Comparison of ENCODE assay signal across 15 cellular contexts in genomic region chr7:155750255-155751125, GRCh38.
"Had no signal": no experiment of that assay in that cellular context is flagged by ENCODE, and none has a peak within 500 bp of the region (broad histone marks: within the 10 kb centered on the region; RNA-seq: fewer than 3 reads in every experiment).

No MANE protein-coding gene starts in this region.

- H3K27me3 ChIP-seq: body of pancreas, transverse colon, vagina had no signal

- H3K9me3 ChIP-seq: body of pancreas, transverse colon, vagina had no signal

- ATAC-seq: body of pancreas had no signal

- H3K27me3 Mint-ChIP-seq: activated naive CD8-positive, alpha-beta T cell treated with anti-CD3 and anti-CD28 coated beads, Interleukin-2, amount 10 ng/mL, durations not matched to agents 7 days and 5 days; naive B cell; stimulated activated naive CD8-positive, alpha-beta T cell treated with anti-CD3 and anti-CD28 coated beads, Interleukin-15, Interleukin-2, amounts not matched to agents 100 ng/mL and 50 ng/mL, for 24 hours had no signal

- H3K4me3 ChIP-seq: body of pancreas, coronary artery, transverse colon, vagina had no signal

- H3K4me3 Mint-ChIP-seq: activated naive CD8-positive, alpha-beta T cell treated with anti-CD3 and anti-CD28 coated beads, Interleukin-2, amount 10 ng/mL, durations not matched to agents 7 days and 5 days; naive B cell; neural crest cell; stimulated activated naive CD8-positive, alpha-beta T cell treated with anti-CD3 and anti-CD28 coated beads, Interleukin-15, Interleukin-2, amounts not matched to agents 100 ng/mL and 50 ng/mL, for 24 hours had no signal

- H3K27ac Mint-ChIP-seq: activated naive CD8-positive, alpha-beta T cell treated with anti-CD3 and anti-CD28 coated beads, Interleukin-2, amount 10 ng/mL, durations not matched to agents 7 days and 5 days had no signal

- DNase-seq: activated CD4-positive, alpha-beta T cell treated with anti-CD3 and anti-CD28 coated beads, Interleukin-2, amount 50 U/mL, for 4 hours; activated CD4-positive, CD25-positive, alpha-beta regulatory T cell treated with anti-CD3 and anti-CD28 coated beads, Interleukin-2, amount 50 U/mL, for 72 hours; activated naive CD4-positive, alpha-beta T cell treated with Interleukin-2 at 50 U/mL for 16 hours; activated naive CD8-positive, alpha-beta T cell treated with anti-CD3 and anti-CD28 coated beads, Interleukin-2, amount 10 ng/mL, durations not matched to agents 7 days and 5 days; body of pancreas; left ventricle myocardium superior; naive B cell; stimulated activated CD4-positive, alpha-beta T cell treated with anti-CD3 and anti-CD28 coated beads, Interleukin-12 subunit alpha, Interleukin-12 subunit beta, amount 100 ng/mL, for 4 hours; stimulated activated CD4-positive, alpha-beta T cell treated with anti-CD3 and anti-CD28 coated beads, Interleukin-1b, Interleukin-23, amount 100 ng/mL, for 48 hours; T-helper 1 cell; transverse colon had no signal

- H3K27ac ChIP-seq: body of pancreas, coronary artery, transverse colon, vagina had no signal
